Comparison of ENCODE assay signal across 1 cellular context in the genomic region with DNA sequence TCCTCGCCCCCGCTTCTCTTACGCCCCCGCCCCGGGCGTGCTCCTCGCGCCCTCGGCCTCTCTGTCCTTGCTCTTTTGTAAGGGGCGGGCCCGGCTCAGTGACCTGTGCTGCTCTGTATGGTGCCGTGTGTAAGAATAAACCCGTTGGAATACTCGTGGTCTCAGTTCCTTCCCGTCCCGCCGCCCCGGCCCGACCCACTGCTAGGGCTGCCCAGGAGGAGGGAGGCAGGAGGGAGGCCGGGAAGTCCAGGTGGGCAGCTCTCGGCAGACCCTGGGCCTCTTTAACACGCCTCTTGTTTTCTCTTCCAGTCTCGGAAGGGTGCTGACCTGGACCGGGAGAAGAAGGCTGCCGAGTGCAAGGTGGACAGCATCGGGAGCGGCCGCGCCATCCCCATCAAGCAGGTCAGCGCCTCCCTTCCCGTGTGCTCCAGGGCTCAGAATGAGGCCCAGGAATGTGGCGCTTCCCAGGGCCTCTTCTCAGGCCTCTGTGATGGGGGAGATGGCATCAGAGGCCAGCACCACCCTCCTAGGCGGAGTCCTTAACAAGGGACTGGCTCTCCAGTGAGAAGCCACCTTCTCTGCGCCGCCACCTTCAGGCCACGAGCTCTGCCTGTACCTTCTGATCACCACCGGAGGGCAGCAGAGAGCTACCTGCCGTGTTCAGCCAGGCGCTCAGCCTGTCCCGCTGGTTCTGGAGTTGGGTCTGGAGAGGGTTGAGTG.
TF ChIP-seq lines count a peak whose summit lies in the region.

No MANE protein-coding gene starts in this region.

TF ChIP-seq in GM23338, 12 proteins besides CTCF, POLR2A, EP300 and RAD21:
- TF ChIP-seq JUNB (IDR thresholded peaks at IDR 0.05; ENCODE audit: unreplicated experiment) = no peak
- no peak for TF ChIP-seq STAT1 (IDR thresholded peaks at IDR 0.05; ENCODE audit: unreplicated experiment)
- TF ChIP-seq, protein P1, sequence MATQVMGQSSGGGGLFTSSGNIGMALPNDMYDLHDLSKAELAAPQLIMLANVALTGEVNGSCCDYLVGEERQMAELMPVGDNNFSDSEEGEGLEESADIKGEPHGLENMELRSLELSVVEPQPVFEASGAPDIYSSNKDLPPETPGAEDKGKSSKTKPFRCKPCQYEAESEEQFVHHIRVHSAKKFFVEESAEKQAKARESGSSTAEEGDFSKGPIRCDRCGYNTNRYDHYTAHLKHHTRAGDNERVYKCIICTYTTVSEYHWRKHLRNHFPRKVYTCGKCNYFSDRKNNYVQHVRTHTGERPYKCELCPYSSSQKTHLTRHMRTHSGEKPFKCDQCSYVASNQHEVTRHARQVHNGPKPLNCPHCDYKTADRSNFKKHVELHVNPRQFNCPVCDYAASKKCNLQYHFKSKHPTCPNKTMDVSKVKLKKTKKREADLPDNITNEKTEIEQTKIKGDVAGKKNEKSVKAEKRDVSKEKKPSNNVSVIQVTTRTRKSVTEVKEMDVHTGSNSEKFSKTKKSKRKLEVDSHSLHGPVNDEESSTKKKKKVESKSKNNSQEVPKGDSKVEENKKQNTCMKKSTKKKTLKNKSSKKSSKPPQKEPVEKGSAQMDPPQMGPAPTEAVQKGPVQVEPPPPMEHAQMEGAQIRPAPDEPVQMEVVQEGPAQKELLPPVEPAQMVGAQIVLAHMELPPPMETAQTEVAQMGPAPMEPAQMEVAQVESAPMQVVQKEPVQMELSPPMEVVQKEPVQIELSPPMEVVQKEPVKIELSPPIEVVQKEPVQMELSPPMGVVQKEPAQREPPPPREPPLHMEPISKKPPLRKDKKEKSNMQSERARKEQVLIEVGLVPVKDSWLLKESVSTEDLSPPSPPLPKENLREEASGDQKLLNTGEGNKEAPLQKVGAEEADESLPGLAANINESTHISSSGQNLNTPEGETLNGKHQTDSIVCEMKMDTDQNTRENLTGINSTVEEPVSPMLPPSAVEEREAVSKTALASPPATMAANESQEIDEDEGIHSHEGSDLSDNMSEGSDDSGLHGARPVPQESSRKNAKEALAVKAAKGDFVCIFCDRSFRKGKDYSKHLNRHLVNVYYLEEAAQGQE (IDR thresholded peaks at IDR 0.05; ENCODE audit: unreplicated experiment) = no peak
- TF ChIP-seq EZH2phosphoT487 (IDR thresholded peaks at IDR 0.05; ENCODE audit: unreplicated experiment) = no peak
- no peak for TF ChIP-seq ZNF114 (CRISPR knock-in tag; IDR thresholded peaks at IDR 0.05)
- TF ChIP-seq, protein P2, sequence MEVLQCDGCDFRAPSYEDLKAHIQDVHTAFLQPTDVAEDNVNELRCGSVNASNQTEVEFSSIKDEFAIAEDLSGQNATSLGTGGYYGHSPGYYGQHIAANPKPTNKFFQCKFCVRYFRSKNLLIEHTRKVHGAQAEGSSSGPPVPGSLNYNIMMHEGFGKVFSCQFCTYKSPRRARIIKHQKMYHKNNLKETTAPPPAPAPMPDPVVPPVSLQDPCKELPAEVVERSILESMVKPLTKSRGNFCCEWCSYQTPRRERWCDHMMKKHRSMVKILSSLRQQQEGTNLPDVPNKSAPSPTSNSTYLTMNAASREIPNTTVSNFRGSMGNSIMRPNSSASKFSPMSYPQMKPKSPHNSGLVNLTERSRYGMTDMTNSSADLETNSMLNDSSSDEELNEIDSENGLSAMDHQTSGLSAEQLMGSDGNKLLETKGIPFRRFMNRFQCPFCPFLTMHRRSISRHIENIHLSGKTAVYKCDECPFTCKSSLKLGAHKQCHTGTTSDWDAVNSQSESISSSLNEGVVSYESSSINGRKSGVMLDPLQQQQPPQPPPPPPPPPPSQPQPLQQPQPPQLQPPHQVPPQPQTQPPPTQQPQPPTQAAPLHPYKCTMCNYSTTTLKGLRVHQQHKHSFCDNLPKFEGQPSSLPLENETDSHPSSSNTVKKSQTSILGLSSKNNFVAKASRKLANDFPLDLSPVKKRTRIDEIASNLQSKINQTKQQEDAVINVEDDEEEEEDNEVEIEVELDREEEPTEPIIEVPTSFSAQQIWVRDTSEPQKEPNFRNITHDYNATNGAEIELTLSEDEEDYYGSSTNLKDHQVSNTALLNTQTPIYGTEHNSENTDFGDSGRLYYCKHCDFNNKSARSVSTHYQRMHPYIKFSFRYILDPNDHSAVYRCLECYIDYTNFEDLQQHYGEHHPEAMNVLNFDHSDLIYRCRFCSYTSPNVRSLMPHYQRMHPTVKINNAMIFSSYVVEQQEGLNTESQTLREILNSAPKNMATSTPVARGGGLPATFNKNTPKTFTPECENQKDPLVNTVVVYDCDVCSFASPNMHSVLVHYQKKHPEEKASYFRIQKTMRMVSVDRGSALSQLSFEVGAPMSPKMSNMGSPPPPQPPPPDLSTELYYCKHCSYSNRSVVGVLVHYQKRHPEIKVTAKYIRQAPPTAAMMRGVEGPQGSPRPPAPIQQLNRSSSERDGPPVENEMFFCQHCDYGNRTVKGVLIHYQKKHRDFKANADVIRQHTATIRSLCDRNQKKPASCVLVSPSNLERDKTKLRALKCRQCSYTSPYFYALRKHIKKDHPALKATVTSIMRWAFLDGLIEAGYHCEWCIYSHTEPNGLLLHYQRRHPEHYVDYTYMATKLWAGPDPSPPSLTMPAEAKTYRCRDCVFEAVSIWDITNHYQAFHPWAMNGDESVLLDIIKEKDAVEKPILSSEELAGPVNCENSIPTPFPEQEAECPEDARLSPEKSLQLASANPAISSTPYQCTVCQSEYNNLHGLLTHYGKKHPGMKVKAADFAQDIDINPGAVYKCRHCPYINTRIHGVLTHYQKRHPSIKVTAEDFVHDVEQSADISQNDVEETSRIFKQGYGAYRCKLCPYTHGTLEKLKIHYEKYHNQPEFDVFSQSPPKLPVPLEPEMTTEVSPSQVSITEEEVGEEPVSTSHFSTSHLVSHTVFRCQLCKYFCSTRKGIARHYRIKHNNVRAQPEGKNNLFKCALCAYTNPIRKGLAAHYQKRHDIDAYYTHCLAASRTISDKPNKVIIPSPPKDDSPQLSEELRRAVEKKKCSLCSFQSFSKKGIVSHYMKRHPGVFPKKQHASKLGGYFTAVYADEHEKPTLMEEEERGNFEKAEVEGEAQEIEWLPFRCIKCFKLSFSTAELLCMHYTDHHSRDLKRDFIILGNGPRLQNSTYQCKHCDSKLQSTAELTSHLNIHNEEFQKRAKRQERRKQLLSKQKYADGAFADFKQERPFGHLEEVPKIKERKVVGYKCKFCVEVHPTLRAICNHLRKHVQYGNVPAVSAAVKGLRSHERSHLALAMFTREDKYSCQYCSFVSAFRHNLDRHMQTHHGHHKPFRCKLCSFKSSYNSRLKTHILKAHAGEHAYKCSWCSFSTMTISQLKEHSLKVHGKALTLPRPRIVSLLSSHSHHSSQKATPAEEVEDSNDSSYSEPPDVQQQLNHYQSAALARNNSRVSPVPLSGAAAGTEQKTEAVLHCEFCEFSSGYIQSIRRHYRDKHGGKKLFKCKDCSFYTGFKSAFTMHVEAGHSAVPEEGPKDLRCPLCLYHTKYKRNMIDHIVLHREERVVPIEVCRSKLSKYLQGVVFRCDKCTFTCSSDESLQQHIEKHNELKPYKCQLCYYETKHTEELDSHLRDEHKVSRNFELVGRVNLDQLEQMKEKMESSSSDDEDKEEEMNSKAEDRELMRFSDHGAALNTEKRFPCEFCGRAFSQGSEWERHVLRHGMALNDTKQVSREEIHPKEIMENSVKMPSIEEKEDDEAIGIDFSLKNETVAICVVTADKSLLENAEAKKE (CRISPR knock-in tag; IDR thresholded peaks at IDR 0.05) = no peak
- TF ChIP-seq NANOG (IDR thresholded peaks at IDR 0.05; ENCODE audit: borderline replicate concordance) = no peak
- TF ChIP-seq ZNF331 (CRISPR knock-in tag; IDR thresholded peaks at IDR 0.05; ENCODE audit: low read depth) = no peak
- TF ChIP-seq CREB1 (CRISPR knock-in tag; IDR thresholded peaks at IDR 0.05; ENCODE audit: low read depth) = no peak
- TF ChIP-seq EZH2 (IDR thresholded peaks at IDR 0.05; ENCODE audit: low read depth, unreplicated experiment) = no peak
- TF ChIP-seq, protein P3, sequence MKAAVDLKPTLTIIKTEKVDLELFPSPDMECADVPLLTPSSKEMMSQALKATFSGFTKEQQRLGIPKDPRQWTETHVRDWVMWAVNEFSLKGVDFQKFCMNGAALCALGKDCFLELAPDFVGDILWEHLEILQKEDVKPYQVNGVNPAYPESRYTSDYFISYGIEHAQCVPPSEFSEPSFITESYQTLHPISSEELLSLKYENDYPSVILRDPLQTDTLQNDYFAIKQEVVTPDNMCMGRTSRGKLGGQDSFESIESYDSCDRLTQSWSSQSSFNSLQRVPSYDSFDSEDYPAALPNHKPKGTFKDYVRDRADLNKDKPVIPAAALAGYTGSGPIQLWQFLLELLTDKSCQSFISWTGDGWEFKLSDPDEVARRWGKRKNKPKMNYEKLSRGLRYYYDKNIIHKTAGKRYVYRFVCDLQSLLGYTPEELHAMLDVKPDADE (IDR thresholded peaks at IDR 0.05) = no peak
- no peak for TF ChIP-seq POLR2AphosphoS5 (IDR thresholded peaks at IDR 0.05; ENCODE audit: low read depth)
